Comparison of ENCODE assay signal across 1 cellular context in genomic region chr3:81218023-81218422, GRCh38.
TF ChIP-seq lines count a peak whose summit lies in the region.

No MANE protein-coding gene starts in this region.

TF ChIP-seq in GM23338, 12 proteins besides CTCF, POLR2A, EP300 and RAD21 (continued from another document):
- TF ChIP-seq REST (IDR thresholded peaks at IDR 0.05; ENCODE audit: unreplicated experiment) (no peak), STAT1 (IDR thresholded peaks at IDR 0.05; ENCODE audit: unreplicated experiment) (no peak), JUNB (IDR thresholded peaks at IDR 0.05; ENCODE audit: unreplicated experiment) (no peak)
